8 cellular contexts compared by ENCODE assay signal in the genomic region with DNA sequence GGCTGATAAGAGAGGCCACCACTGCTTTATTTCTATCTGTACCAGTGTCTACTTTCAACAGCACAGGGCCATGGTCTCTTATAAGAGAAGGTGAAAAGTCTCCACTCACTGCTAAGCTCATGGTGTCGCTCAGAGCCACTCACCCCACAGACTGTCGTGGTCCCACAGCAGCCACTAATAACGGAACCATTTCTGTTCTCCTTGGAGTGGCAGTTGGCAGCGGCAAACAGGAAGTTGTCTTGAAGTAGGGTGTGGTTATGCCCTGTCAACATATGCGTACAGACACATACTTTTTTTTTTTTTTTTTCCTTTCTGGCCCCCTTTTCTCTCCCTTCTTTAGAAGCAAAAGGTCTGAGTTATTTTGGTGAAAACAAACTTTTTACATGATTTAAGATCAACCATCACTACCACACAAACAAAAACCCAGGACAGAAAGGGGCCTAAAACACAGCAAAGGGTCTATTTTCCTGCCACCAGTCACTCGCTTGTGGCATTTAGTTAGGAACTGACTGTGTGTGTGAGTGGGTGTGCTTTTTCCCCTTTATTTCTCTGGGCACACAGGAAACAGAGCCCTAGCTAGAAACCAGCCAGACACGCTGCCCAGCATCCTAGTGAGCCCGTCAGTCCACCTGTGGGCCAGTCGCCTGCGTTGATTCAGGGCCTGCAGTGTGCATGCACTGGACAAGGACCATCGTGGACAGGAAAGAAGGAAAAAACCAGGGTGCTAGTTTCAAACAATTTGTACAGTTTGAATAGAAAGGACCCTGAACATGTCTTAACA.
DNase-seq lines count a peak whose midpoint lies in the region; ATAC-seq and TF ChIP-seq lines count a peak whose summit lies in the region.

No MANE protein-coding gene starts in this region.

- peaks cover 31 to 76% (median 69%) of the 10 kb centered on the region in 4 donors for H3K4me1 Mint-ChIP-seq in naive thymus-derived CD8-positive, alpha-beta T cell

- H3K9me3 Mint-ChIP-seq in naive thymus-derived CD8-positive, alpha-beta T cell = no peaks in the 10 kb centered on the region

- TF ChIP-seq CTCF in GM12864 (IDR thresholded peaks at IDR 0.05; ENCODE audit: low read depth, low read length, missing control alignments) (no peak), RWPE1 (conservative IDR thresholded peaks at IDR 0.05; ENCODE audit: low read depth) (no peak)

- CTCF ChIA-PET in RWPE1 (lab: Yijun Ruan, JAX) = no interaction called here

- H3K4me3 ChIP-seq in GM12864 (ENCODE audit: low read depth, low read length) = peak overlapping the region; percentile 39; the same call in 1 of the 2 replicates

- H3K27ac ChIP-seq in RWPE1 = peak overlapping the region; percentile 74

- DNase-seq in GM12864 (ENCODE audit: low read depth) (peak; percentile 46), RWPE1 (ENCODE audit: low spot score) (no peak), GM19238 (ENCODE audit: insufficient read length, low spot score) (no peak), H4 (ENCODE audit: low spot score) (no peak)
- peak; percentile 41 for DNase-seq in activated naive CD4-positive, alpha-beta T cell treated with anti-CD3 and anti-CD28 coated beads, Interleukin-2, amount 50 U/mL, for 16 hours
- peak in 9 of 10 donors; percentile 21 to 72 (median 45) for DNase-seq in naive thymus-derived CD8-positive, alpha-beta T cell

- POLR2A ChIA-PET in RWPE1 (lab: Yijun Ruan, JAX; ENCODE audit: low non-redundant PET) = no interaction called here
- POLR2A ChIA-PET in naive thymus-derived CD8-positive, alpha-beta T cell (lab: Charles Lee) = interaction anchor here (0.5 to 3.3 kb wide), 3 partner anchors 13 to 246 kb away, joined by 3 to 13 read pairs (median 3); no protein-coding TSS in a partner anchor

- H3K4me3 Mint-ChIP-seq in naive thymus-derived CD8-positive, alpha-beta T cell = peak overlapping the region; percentile 20 to 87 (median 71)

- peak overlapping the region; percentile 79 to 96 (median 90) for H3K27ac Mint-ChIP-seq in naive thymus-derived CD8-positive, alpha-beta T cell

- ATAC-seq in HG02610 (IDR thresholded peaks at IDR 0.05; ENCODE audit: unreplicated experiment) (peak; percentile 53), HG02970 (IDR thresholded peaks at IDR 0.05; ENCODE audit: low FRiP score, unreplicated experiment) (no peak)
- ATAC-seq in naive thymus-derived CD8-positive, alpha-beta T cell = peak; percentile 71 to 77

- no peaks in the 10 kb centered on the region for H3K27me3 Mint-ChIP-seq in naive thymus-derived CD8-positive, alpha-beta T cell

- H3K36me3 Mint-ChIP-seq in naive thymus-derived CD8-positive, alpha-beta T cell = peaks cover 5 to 8% (median 5%) of the 10 kb centered on the region in 3 donors

Comparison
In these comparisons a context has a peak if more than half of its experiments do, and no peak if none do; other contexts are left out.
1. DNase-seq: peak in GM12864 (single experiment), activated naive CD4-positive, alpha-beta T cell treated with anti-CD3 and anti-CD28 coated beads, Interleukin-2, amount 50 U/mL, for 16 hours (single experiment) and naive thymus-derived CD8-positive, alpha-beta T cell (9 of 10); none in RWPE1 (single experiment), GM19238 (single experiment) and H4 (single experiment).